18 cellular contexts compared by ENCODE assay signal in genomic region chr5:150670275-150670960, GRCh38. TPM values are rescaled to one million over a fixed set of nuclear protein-coding genes. Genes with fewer than 3 reads are reported as not detected.
A peak's percentile ranks its signal among the peaks of the same experiment; 100 is the strongest.
DNase-seq lines count a peak whose midpoint lies in the region; ATAC-seq and TF ChIP-seq lines count a peak whose summit lies in the region.
"Had no signal": no experiment of that assay in that cellular context is flagged by ENCODE, and none has a peak within 500 bp of the region (broad histone marks: within the 10 kb centered on the region; RNA-seq: fewer than 3 reads in every experiment).

No MANE protein-coding gene starts in this region.

- H3K4me3 ChIP-seq in iPS-15b (ENCODE audit: low read depth, low read length): peak overlapping the region; percentile 94
- H3K4me3 ChIP-seq in OCI-LY7 (ENCODE audit: low read depth, low read length, poor library complexity, severe bottlenecking): no peak overlapping the region
- H3K4me3 ChIP-seq: PC-9, prostate gland had no signal

- no peaks in the 10 kb centered on the region for H3K9me2 ChIP-seq in OCI-LY7 (ENCODE audit: insufficient read depth, low read length)

- peaks cover 14% of the 10 kb centered on the region for H3K4me1 Mint-ChIP-seq in activated naive CD4-positive, alpha-beta T cell treated with anti-CD3 and anti-CD28 coated beads, Interleukin-2, amount 50 U/mL, for 24 hours
- peaks cover 17% of the 10 kb centered on the region for H3K4me1 Mint-ChIP-seq in activated naive CD4-positive, alpha-beta T cell treated with anti-CD3 and anti-CD28 coated beads, Interleukin-2, amount 10 ng/mL, durations not matched to agents 7 days and 5 days
- H3K4me1 Mint-ChIP-seq in stimulated activated effector memory CD8-positive, alpha-beta T cell treated with anti-CD3 and anti-CD28 coated beads, Interleukin-12 subunit alpha, Interleukin-12 subunit beta, amount 100 ng/mL, for 72 hours: no peaks in the 10 kb centered on the region

- H3K9ac ChIP-seq in iPS-15b (ENCODE audit: low read depth, low read length): no peak overlapping the region

- H3K9me3 ChIP-seq in iPS-15b (ENCODE audit: control insufficient read depth, insufficient read depth, low read length): no peaks in the 10 kb centered on the region
- H3K9me3 ChIP-seq in OCI-LY7 (ENCODE audit: low read length): no peaks in the 10 kb centered on the region
- H3K9me3 ChIP-seq: prostate gland, vagina had no signal

- no peak overlapping the region for H3K4me2 ChIP-seq in OCI-LY7 (ENCODE audit: low read length)
- H3K4me2 ChIP-seq: PC-9 had no signal

- H3K79me2 ChIP-seq in OCI-LY7 (ENCODE audit: insufficient read depth, low read depth, low read length): no peaks in the 10 kb centered on the region

- no peak for DNase-seq in activated naive CD4-positive, alpha-beta T cell treated with anti-CD3 and anti-CD28 coated beads, Interleukin-2, amount 10 ng/mL, durations not matched to agents 7 days and 5 days
- DNase-seq in RPMI7951 (ENCODE audit: low read depth): peak; percentile 26
- no peak for DNase-seq in stimulated activated effector memory CD8-positive, alpha-beta T cell treated with anti-CD3 and anti-CD28 coated beads, Interleukin-12 subunit alpha, Interleukin-12 subunit beta, amount 100 ng/mL, for 72 hours (ENCODE audit: low spot score in 2 of 2)
- no peak for DNase-seq in OCI-LY7 (ENCODE audit: low spot score)
- DNase-seq in dermis blood vessel endothelial cell: no peak
- DNase-seq: activated CD4-positive, alpha-beta T cell treated with anti-CD3 and anti-CD28 coated beads, Interleukin-2, amount 50 U/mL, for 4 hours; DMS79; KBM-7; NCI-H1436; NCI-H446; PC-9 had no signal

- BruUV-seq in OCI-LY7 (replicated peaks; lab: Mats Ljungman, UMichigan): no TSS peak

- CTCF ChIA-PET in activated naive CD4-positive, alpha-beta T cell treated with anti-CD3 and anti-CD28 coated beads, Interleukin-2, amount 10 ng/mL, durations not matched to agents 7 days and 5 days (lab: Charles Lee): no interaction called here
- CTCF ChIA-PET in OCI-LY7 (lab: Charles Lee; ENCODE audit: unreplicated experiment): no interaction called here

- intact Hi-C loops in OCI-LY7 (cut with micrococcal nuclease; ENCODE audit: unreplicated experiment): no loop called here

- H3K36me3 ChIP-seq in iPS-15b (ENCODE audit: control insufficient read depth, insufficient read depth, low read length) (no peaks in the 10 kb centered on the region), OCI-LY7 (ENCODE audit: insufficient read depth, low read length) (no peaks in the 10 kb centered on the region)
- H3K36me3 ChIP-seq: prostate gland, vagina had no signal

- no peak for TF ChIP-seq CTCF in OCI-LY7 (conservative IDR thresholded peaks at IDR 0.05; ENCODE audit: low read length)

- ATAC-seq in stimulated activated effector memory CD8-positive, alpha-beta T cell treated with anti-CD3 and anti-CD28 coated beads, Interleukin-12 subunit alpha, Interleukin-12 subunit beta, amount 100 ng/mL, for 72 hours: no peak
- no peak for ATAC-seq in HG03025 (IDR thresholded peaks at IDR 0.05; ENCODE audit: low FRiP score, unreplicated experiment)
- ATAC-seq: esophagus mucosa had no signal

- H4K20me1 ChIP-seq in OCI-LY7 (ENCODE audit: insufficient read depth, low read length): no peaks in the 10 kb centered on the region

- H3K27me3 Mint-ChIP-seq in activated naive CD4-positive, alpha-beta T cell treated with anti-CD3 and anti-CD28 coated beads, Interleukin-2, amount 50 U/mL, for 24 hours: peaks cover 13% of the 10 kb centered on the region
- peaks cover 34% of the 10 kb centered on the region for H3K27me3 Mint-ChIP-seq in activated naive CD4-positive, alpha-beta T cell treated with anti-CD3 and anti-CD28 coated beads, Interleukin-2, amount 10 ng/mL, durations not matched to agents 7 days and 5 days

- peaks cover 18% of the 10 kb centered on the region for H3K4me1 ChIP-seq in iPS-15b (ENCODE audit: control insufficient read depth, insufficient read depth, low read length)
- H3K4me1 ChIP-seq in OCI-LY7 (ENCODE audit: insufficient read depth, low read length, poor library complexity, severe bottlenecking): no peaks in the 10 kb centered on the region

- H3K27me3 ChIP-seq in iPS-15b (ENCODE audit: control insufficient read depth, insufficient read depth, low read length): no peaks in the 10 kb centered on the region
- H3K27me3 ChIP-seq: vagina had no signal

- POLR2A ChIA-PET in OCI-LY7 (lab: Charles Lee): interaction anchor here (0.6 kb wide), 1 partner anchor 23 kb away, joined by 3 read pairs; no protein-coding TSS in a partner anchor

- H3K27ac ChIP-seq in OCI-LY7 (ENCODE audit: low read depth, low read length, poor library complexity, severe bottlenecking): no peak overlapping the region
- H3K27ac ChIP-seq: PC-9, vagina had no signal

- H3K4me3 Mint-ChIP-seq in activated naive CD4-positive, alpha-beta T cell treated with anti-CD3 and anti-CD28 coated beads, Interleukin-2, amount 50 U/mL, for 24 hours: peak overlapping the region; percentile 49
- no peak overlapping the region for H3K4me3 Mint-ChIP-seq in activated naive CD4-positive, alpha-beta T cell treated with anti-CD3 and anti-CD28 coated beads, Interleukin-2, amount 10 ng/mL, durations not matched to agents 7 days and 5 days
- H3K4me3 Mint-ChIP-seq in stimulated activated effector memory CD8-positive, alpha-beta T cell treated with anti-CD3 and anti-CD28 coated beads, Interleukin-12 subunit alpha, Interleukin-12 subunit beta, amount 100 ng/mL, for 72 hours: peak overlapping the region; percentile 70
- H3K4me3 Mint-ChIP-seq: T-helper 1 cell treated with Interleukin-12 subunit alpha and Interleukin-12 subunit beta and Interleukin-4 antibody, amounts not matched to agents 30 μg/mL and 1 μg/mL, for 36 hours had no signal

- H2AFZ ChIP-seq in OCI-LY7 (ENCODE audit: low read length): no peak overlapping the region
- H2AFZ ChIP-seq: PC-9 had no signal

- no peak overlapping the region for H3K27ac Mint-ChIP-seq in activated naive CD4-positive, alpha-beta T cell treated with anti-CD3 and anti-CD28 coated beads, Interleukin-2, amount 50 U/mL, for 24 hours
- H3K27ac Mint-ChIP-seq in activated naive CD4-positive, alpha-beta T cell treated with anti-CD3 and anti-CD28 coated beads, Interleukin-2, amount 10 ng/mL, durations not matched to agents 7 days and 5 days: no peak overlapping the region
- H3K27ac Mint-ChIP-seq in stimulated activated effector memory CD8-positive, alpha-beta T cell treated with anti-CD3 and anti-CD28 coated beads, Interleukin-12 subunit alpha, Interleukin-12 subunit beta, amount 100 ng/mL, for 72 hours: no peak overlapping the region
- H3K27ac Mint-ChIP-seq: T-helper 1 cell treated with Interleukin-12 subunit alpha and Interleukin-12 subunit beta and Interleukin-4 antibody, amounts not matched to agents 30 μg/mL and 1 μg/mL, for 36 hours had no signal

- H3K9me3 Mint-ChIP-seq in activated naive CD4-positive, alpha-beta T cell treated with anti-CD3 and anti-CD28 coated beads, Interleukin-2, amount 50 U/mL, for 24 hours: no peaks in the 10 kb centered on the region
- no peaks in the 10 kb centered on the region for H3K9me3 Mint-ChIP-seq in activated naive CD4-positive, alpha-beta T cell treated with anti-CD3 and anti-CD28 coated beads, Interleukin-2, amount 10 ng/mL, durations not matched to agents 7 days and 5 days
- no peaks in the 10 kb centered on the region for H3K9me3 Mint-ChIP-seq in stimulated activated effector memory CD8-positive, alpha-beta T cell treated with anti-CD3 and anti-CD28 coated beads, Interleukin-12 subunit alpha, Interleukin-12 subunit beta, amount 100 ng/mL, for 72 hours
- H3K9me3 Mint-ChIP-seq: T-helper 1 cell treated with Interleukin-12 subunit alpha and Interleukin-12 subunit beta and Interleukin-4 antibody, amounts not matched to agents 30 μg/mL and 1 μg/mL, for 36 hours had no signal

- no peaks in the 10 kb centered on the region for H3K36me3 Mint-ChIP-seq in activated naive CD4-positive, alpha-beta T cell treated with anti-CD3 and anti-CD28 coated beads, Interleukin-2, amount 50 U/mL, for 24 hours
- no peaks in the 10 kb centered on the region for H3K36me3 Mint-ChIP-seq in activated naive CD4-positive, alpha-beta T cell treated with anti-CD3 and anti-CD28 coated beads, Interleukin-2, amount 10 ng/mL, durations not matched to agents 7 days and 5 days
- H3K36me3 Mint-ChIP-seq in stimulated activated effector memory CD8-positive, alpha-beta T cell treated with anti-CD3 and anti-CD28 coated beads, Interleukin-12 subunit alpha, Interleukin-12 subunit beta, amount 100 ng/mL, for 72 hours: no peaks in the 10 kb centered on the region

RNA-seq across cellular contexts. Expression of gene MYOZ3, which starts 9.4 kb away (rescaled TPM):
- total RNA-seq in RPMI7951 (2014; rRNA removed; shearing (Covaris generic)): 0.78 TPM in 1 of 2 replicates, not detected in the other
- not detected in 2 replicates for total RNA-seq in OCI-LY7 (2014; rRNA removed; shearing (Covaris generic))
- not detected in 2 replicates for total RNA-seq in OCI-LY7 (2022)
- 0.17 and 0.37 TPM in 2 replicates for total RNA-seq in dermis blood vessel endothelial cell
- total RNA-seq: esophagus mucosa, PC-9, vagina had no signal

RNA-seq across cellular contexts. Expression of gene SYNPO, which starts 30.0 kb away (rescaled TPM):
- 0.98 and 1.4 TPM in 2 replicates for total RNA-seq in RPMI7951 (2014; rRNA removed; shearing (Covaris generic))
- total RNA-seq in OCI-LY7 (2014; rRNA removed; shearing (Covaris generic)): not detected in 2 replicates
- 0.08 and 0.15 TPM in 2 replicates for total RNA-seq in OCI-LY7 (2022)
- 14.6 and 19.1 TPM in 2 replicates for total RNA-seq in dermis blood vessel endothelial cell

RNA-seq across cellular contexts. Expression of gene RBM22, which starts 30.4 kb away (rescaled TPM):
- 34.2 and 38.0 TPM in 2 replicates for total RNA-seq in RPMI7951 (2014; rRNA removed; shearing (Covaris generic))
- 46.7 and 47.9 TPM in 2 replicates for total RNA-seq in OCI-LY7 (2014; rRNA removed; shearing (Covaris generic))
- total RNA-seq in OCI-LY7 (2022): 45.6 and 46.8 TPM in 2 replicates
- total RNA-seq in dermis blood vessel endothelial cell: 31.3 and 35.9 TPM in 2 replicates
